35 cellular contexts compared by ENCODE assay signal in genomic region chrX:133533249-133533648, GRCh38.
DNase-seq lines count a peak whose midpoint lies in the region; ATAC-seq, FAIRE-seq and TF ChIP-seq lines count a peak whose summit lies in the region.
"Had no signal": no experiment of that assay in that cellular context is flagged by ENCODE, and none has a peak within 500 bp of the region (broad histone marks: within the 10 kb centered on the region; RNA-seq: fewer than 3 reads in every experiment).

No MANE protein-coding gene starts in this region.

- DNase-seq in HepG2 (ENCODE audit: low spot score), result no peak
- no peak for DNase-seq in right lobe of liver
- DNase-seq in GM19239 (ENCODE audit: insufficient read length, low spot score), result no peak
- DNase-seq in nephron progenitor cell, result no peak
- DNase-seq: 8988T; ACHN; AML-193; BE2C; C1 segment of cervical spinal cord; Caco-2; Calu3; CD4-positive, alpha-beta memory T cell; CD4-positive, alpha-beta T cell; CD4-positive, CD25-positive, alpha-beta regulatory T cell; CD8-positive, alpha-beta memory T cell; CD8-positive, alpha-beta T cell; COR-L47; DMS 273 treated with DMSO at 0.1 percent for 48 hours; DMS153; DMS53; DMS79; DMS79 treated with DMSO at 0.1 percent for 48 hours; DND-41; EL had no signal

- H3K27ac Mint-ChIP-seq in nephron progenitor cell, result peak overlapping the region; percentile 54
- H3K27ac Mint-ChIP-seq: B cell; CD14-positive monocyte; CD4-positive, alpha-beta memory T cell; CD4-positive, alpha-beta T cell; CD4-positive, CD25-positive, alpha-beta regulatory T cell; CD8-positive, alpha-beta memory T cell; CD8-positive, alpha-beta T cell had no signal

- no peak overlapping the region for H3K4me2 ChIP-seq in HepG2 (ENCODE audit: low read depth, low read length)
- H3K4me2 ChIP-seq: A549; BLaER1; BLaER1 treated with 17β-estradiol and CSF1 and Interleukin-3, amounts not matched to agents 10 nM and 100 nM had no signal

- H3K9me3 Mint-ChIP-seq in nephron progenitor cell, result no peaks in the 10 kb centered on the region
- H3K9me3 Mint-ChIP-seq: CD4-positive, alpha-beta memory T cell; CD4-positive, alpha-beta T cell; CD8-positive, alpha-beta memory T cell; CD8-positive, alpha-beta T cell had no signal

- TF ChIP-seq POLR2A in HepG2 (IDR thresholded peaks at IDR 0.05; ENCODE audit: insufficient read depth in 1 of 2, low read depth in 2 of 2, low read length in 2 of 2), result peak in 1 of 2 experiments; percentile 36; a peak in 1 of 4 replicates
- TF ChIP-seq POLR2A in right lobe of liver (IDR thresholded peaks at IDR 0.05), result no peak

- peaks cover 12 to 32% of the 10 kb centered on the region in 2 experiments; a peak in 3 of 5 replicates for H3K36me3 ChIP-seq in HepG2 (replicated peaks in 1 of 2; ENCODE audit: control insufficient read depth in 1 of 2, insufficient read depth in 2 of 2, low read length in 2 of 2)
- H3K36me3 ChIP-seq in right lobe of liver, result no peaks in the 10 kb centered on the region
- H3K36me3 ChIP-seq: BE2C; BLaER1; BLaER1 treated with 17β-estradiol and CSF1 and Interleukin-3, amounts not matched to agents 10 nM and 100 nM had no signal

- TF ChIP-seq RAD21 in HepG2 (CRISPR knock-in tag; IDR thresholded peaks at IDR 0.05), result no peak

- H3K27me3 ChIP-seq in HepG2 (ENCODE audit: control insufficient read depth in 1 of 2, insufficient read depth in 2 of 2, low read length in 2 of 2), result no peaks in the 10 kb centered on the region
- no peaks in the 10 kb centered on the region for H3K27me3 ChIP-seq in right lobe of liver
- H3K27me3 ChIP-seq: BE2C had no signal

- no peak overlapping the region for H3K9ac ChIP-seq in HepG2 (ENCODE audit: insufficient read depth, low read depth, low read length)
- H3K9ac ChIP-seq: BLaER1; BLaER1 treated with 17β-estradiol and CSF1 and Interleukin-3, amounts not matched to agents 10 nM and 100 nM had no signal

- no peak for ATAC-seq in HepG2
- ATAC-seq in right lobe of liver, result no peak
- no peak for ATAC-seq in HG03432 (IDR thresholded peaks at IDR 0.05; ENCODE audit: unreplicated experiment)
- no peak for ATAC-seq in GM21423 (IDR thresholded peaks at IDR 0.05; ENCODE audit: unreplicated experiment)
- ATAC-seq: A549; CD8-positive, alpha-beta T cell had no signal

- in situ Hi-C loops in HepG2 (cut with HindIII; ENCODE audit: extremely low pct_ligation_motif_present, low pct_unique_long_range_greater_than_20kb), result no loop called here

- intact Hi-C loops in HepG2 (cut with micrococcal nuclease; ENCODE audit: unreplicated experiment) (no loop called here), right lobe of liver (cut with DNase I) (no loop called here)

- H3K79me2 ChIP-seq in HepG2 (ENCODE audit: insufficient read depth, low read length), result no peaks in the 10 kb centered on the region

- peaks cover 32% of the 10 kb centered on the region for H3K4me1 Mint-ChIP-seq in nephron progenitor cell
- H3K4me1 Mint-ChIP-seq: B cell; CD4-positive, alpha-beta memory T cell; CD4-positive, CD25-positive, alpha-beta regulatory T cell; CD8-positive, alpha-beta memory T cell had no signal

- no peak overlapping the region for H2AFZ ChIP-seq in HepG2 (ENCODE audit: low read length)

- H4K20me1 ChIP-seq in HepG2 (ENCODE audit: insufficient read depth, low read length), result peaks cover 9% of the 10 kb centered on the region; the same call in 1 of the 2 replicates
- H4K20me1 ChIP-seq: BLaER1 treated with 17β-estradiol and CSF1 and Interleukin-3, amounts not matched to agents 10 nM and 100 nM had no signal

- H3K4me3 ChIP-seq in HepG2 (replicated peaks in 1 of 3; ENCODE audit: insufficient read depth in 1 of 3, low read depth in 2 of 3, low read length in 3 of 3) (no peak overlapping the region), right lobe of liver (no peak overlapping the region)
- H3K4me3 ChIP-seq: A549; BLaER1; BLaER1 treated with 17β-estradiol and CSF1 and Interleukin-3, amounts not matched to agents 10 nM and 100 nM had no signal

- peaks cover 31% of the 10 kb centered on the region for H3K36me3 Mint-ChIP-seq in nephron progenitor cell (ENCODE audit: low read depth)
- H3K36me3 Mint-ChIP-seq: CD14-positive monocyte; CD4-positive, alpha-beta memory T cell; CD4-positive, CD25-positive, alpha-beta regulatory T cell; CD8-positive, alpha-beta memory T cell; CD8-positive, alpha-beta T cell had no signal

- no peak for TF ChIP-seq CTCF in HepG2 (CRISPR knock-in tag; IDR thresholded peaks at IDR 0.05)
- no peak for TF ChIP-seq CTCF in right lobe of liver (IDR thresholded peaks at IDR 0.05)
- no peak for TF ChIP-seq CTCF in nephron progenitor cell (IDR thresholded peaks at IDR 0.05)

- CTCF ChIA-PET in HepG2 (lab: Yijun Ruan, JAX; ENCODE audit: low intra/inter-chr PET ratio, low total read pairs), result no interaction called here

- H3K9me3 ChIP-seq in HepG2 (ENCODE audit: low read length), result no peaks in the 10 kb centered on the region
- H3K9me3 ChIP-seq in right lobe of liver, result no peaks in the 10 kb centered on the region
- H3K9me3 ChIP-seq: A549, BE2C, BLaER1, Caco-2 had no signal

- no peak overlapping the region for H3K4me3 Mint-ChIP-seq in nephron progenitor cell
- H3K4me3 Mint-ChIP-seq: B cell; CD14-positive monocyte; CD4-positive, alpha-beta memory T cell; CD4-positive, alpha-beta T cell; CD4-positive, CD25-positive, alpha-beta regulatory T cell; CD8-positive, alpha-beta memory T cell; CD8-positive, alpha-beta T cell had no signal

- no TSS peak for BruUV-seq in HepG2 (replicated peaks; lab: Mats Ljungman, UMichigan)

- H3K4me1 ChIP-seq in HepG2 (ENCODE audit: insufficient read depth, low read length) (no peaks in the 10 kb centered on the region), right lobe of liver (no peaks in the 10 kb centered on the region)
- H3K4me1 ChIP-seq: A549; BE2C; BLaER1; BLaER1 treated with 17β-estradiol and CSF1 and Interleukin-3, amounts not matched to agents 10 nM and 100 nM; Caco-2 had no signal

- FAIRE-seq in HepG2 (lab: Jason Lieb, UNC) (no peak), GM19239 (lab: Jason Lieb, UNC) (peak; percentile 68)
- FAIRE-seq: A204.1, A549, D721Med had no signal

- H3K27ac ChIP-seq in HepG2 (ENCODE audit: extremely low read length, insufficient read depth, low read length) (no peak overlapping the region), right lobe of liver (no peak overlapping the region)
- H3K27ac ChIP-seq: 22Rv1; A549; BLaER1; BLaER1 treated with 17β-estradiol and CSF1 and Interleukin-3, amounts not matched to agents 10 nM and 100 nM; C4-2B had no signal

- no peaks in the 10 kb centered on the region for H3K27me3 Mint-ChIP-seq in nephron progenitor cell (ENCODE audit: low read depth, poor library complexity)
- H3K27me3 Mint-ChIP-seq: B cell; CD4-positive, alpha-beta memory T cell; CD4-positive, alpha-beta T cell; CD4-positive, CD25-positive, alpha-beta regulatory T cell had no signal

- POLR2A ChIA-PET in HepG2 (lab: Yijun Ruan, JAX), result no interaction called here

- WGBS in HepG2 (ENCODE audit: low lambda C conversion rate), result 100% methylated on average over 1 of the region's 3 CpGs
- WGBS in right lobe of liver (ENCODE audit: insufficient coverage, low coverage, low lambda C conversion rate, missing lambda C conversion rate), result 48% methylated on average over 3 of the region's 3 CpGs

- TF ChIP-seq EP300 in HepG2 (IDR thresholded peaks at IDR 0.05; ENCODE audit: low read depth in 2 of 2, low read length in 2 of 2), result no peak
- TF ChIP-seq EP300 in HepG2 (CRISPR knock-in tag; IDR thresholded peaks at IDR 0.05; ENCODE audit: borderline replicate concordance), result no peak

TF ChIP-seq in HepG2, 621 proteins besides CTCF, POLR2A, EP300 and RAD21:
- TF ChIP-seq FLYWCH1 (CRISPR knock-in tag; IDR thresholded peaks at IDR 0.05) (no peak), TEAD2 (CRISPR knock-in tag; IDR thresholded peaks at IDR 0.05) (no peak), RBM22 (optimal IDR thresholded peaks at IDR 0.05; ENCODE audit: low read length) (peak; percentile 98), ZBTB10 (CRISPR knock-in tag; IDR thresholded peaks at IDR 0.05; ENCODE audit: borderline replicate concordance) (no peak), POLR2G (IDR thresholded peaks at IDR 0.05; ENCODE audit: low read depth, low read length) (0 out of 2 replicates have a peak, but pooled peaks have one; percentile 35)
TF ChIP-seq in HepG2: peak in this region for 2.
